In genomic region chr1:65958561-65959350, GRCh38 we compare ENCODE assay signal across 1 cellular context.
TF ChIP-seq lines count a peak whose summit lies in the region.

No MANE protein-coding gene starts in this region.

TF ChIP-seq in SK-N-SH, 30 proteins besides CTCF, POLR2A, EP300 and RAD21:
- 0 out of 2 replicates have a peak, but pooled peaks have one; percentile 35 for TF ChIP-seq RCOR1 (IDR thresholded peaks at IDR 0.05; ENCODE audit: low read length)
- no peak for TF ChIP-seq NFIC (IDR thresholded peaks at IDR 0.05; ENCODE audit: borderline replicate concordance)
- TF ChIP-seq JUND (IDR thresholded peaks at IDR 0.05): no peak
- no peak for TF ChIP-seq MAX (IDR thresholded peaks at IDR 0.05; ENCODE audit: low read depth)
- no peak for TF ChIP-seq TCF12 (IDR thresholded peaks at IDR 0.05)
- 0 out of 2 replicates have a peak, but pooled peaks have one; percentile 25 for TF ChIP-seq MXI1 (IDR thresholded peaks at IDR 0.05; ENCODE audit: low read depth, low read length)
- TF ChIP-seq SMC3 (IDR thresholded peaks at IDR 0.05; ENCODE audit: low read depth, low read length): peak; percentile 91
- peak; percentile 6; the same call in 1 of the 2 replicates for TF ChIP-seq GATA2 (CRISPR knock-in tag; IDR thresholded peaks at IDR 0.05)
- TF ChIP-seq PBX3 (IDR thresholded peaks at IDR 0.05): no peak
- no peak for TF ChIP-seq TAF1 (IDR thresholded peaks at IDR 0.05; ENCODE audit: borderline replicate concordance, low read depth, low read length)
